9 cellular contexts compared by ENCODE assay signal in the genomic region with DNA sequence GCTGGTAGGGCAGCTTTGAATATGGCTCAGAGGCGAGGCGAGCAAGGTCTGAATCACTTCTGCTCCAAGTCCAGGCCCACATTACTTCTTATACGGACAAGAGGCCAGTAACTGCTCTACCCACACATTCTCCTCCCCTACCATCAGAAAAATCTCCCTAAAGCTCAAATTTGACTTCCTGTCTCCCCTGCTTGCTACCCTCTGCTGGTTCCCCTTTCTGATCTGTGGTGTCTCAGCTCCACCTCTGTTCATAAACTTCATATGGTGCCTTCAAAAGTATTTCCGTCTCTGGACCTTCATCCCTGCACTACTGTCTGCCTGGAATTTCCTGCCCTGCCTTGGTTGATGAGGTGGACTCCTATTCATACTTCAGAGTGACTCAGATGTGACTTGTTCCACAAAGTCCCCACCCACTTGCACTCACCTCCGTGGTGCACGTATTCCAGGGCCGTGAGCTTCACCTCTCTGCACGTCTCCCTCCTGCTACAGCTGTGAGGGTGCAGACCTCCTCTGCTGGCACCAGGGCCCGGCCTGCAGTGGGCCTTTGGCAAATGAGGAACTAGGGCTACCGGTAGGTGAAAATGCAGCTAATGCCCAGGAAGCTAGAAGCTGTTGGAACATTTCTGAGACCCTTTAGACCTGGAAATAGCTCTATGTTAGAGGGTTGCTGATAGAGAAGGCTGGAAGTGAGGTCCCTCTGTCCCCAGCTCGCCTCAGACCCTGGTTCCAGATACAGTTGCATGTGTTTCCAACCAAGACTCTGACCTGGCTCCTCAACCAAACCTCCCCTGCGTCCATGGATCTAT. TPM values are rescaled to one million over a fixed set of nuclear protein-coding genes. Genes with fewer than 3 reads are reported as not detected.
DNase-seq lines count a peak whose midpoint lies in the region; ATAC-seq and TF ChIP-seq lines count a peak whose summit lies in the region.
"Had no signal": no experiment of that assay in that cellular context is flagged by ENCODE, and none has a peak within 500 bp of the region (broad histone marks: within the 10 kb centered on the region; RNA-seq: fewer than 3 reads in every experiment).

No MANE protein-coding gene starts in this region.

- peak overlapping the region; percentile 53 for H3K4me3 Mint-ChIP-seq in stimulated activated effector memory CD8-positive, alpha-beta T cell treated with anti-CD3 and anti-CD28 coated beads, Interleukin-12 subunit alpha, Interleukin-12 subunit beta, amount 100 ng/mL, for 72 hours

- no TSS peak for BruUV-seq in PC-9 (replicated peaks; lab: Mats Ljungman, UMichigan)

- no peaks in the 10 kb centered on the region for H3K36me3 ChIP-seq in PC-9 (ENCODE audit: low read depth)
- H3K36me3 ChIP-seq in tibial nerve, result no peaks in the 10 kb centered on the region
- H3K36me3 ChIP-seq: heart right ventricle had no signal

- no peaks in the 10 kb centered on the region for H3K9me2 ChIP-seq in PC-9 (ENCODE audit: insufficient read depth)

- TF ChIP-seq EP300 in tibial nerve (IDR thresholded peaks at IDR 0.05), result no peak

- peaks cover 40% of the 10 kb centered on the region for H3F3A ChIP-seq in PC-9 (ENCODE audit: insufficient read depth, low read depth)

- peaks cover 52% of the 10 kb centered on the region for H3K4me1 ChIP-seq in PC-9 (replicated peaks; ENCODE audit: insufficient read depth)
- peaks cover 0 to 3% (median 0%) of the 10 kb centered on the region in 4 donors for H3K4me1 ChIP-seq in tibial nerve

- H3K9me3 ChIP-seq in PC-9 (ENCODE audit: insufficient read depth, low read depth) (no peaks in the 10 kb centered on the region), tibial nerve (no peaks in the 10 kb centered on the region)
- H3K9me3 ChIP-seq: heart right ventricle had no signal

- H3K79me2 ChIP-seq in PC-9 (ENCODE audit: low read depth), result no peaks in the 10 kb centered on the region

- peak; percentile 73 for ATAC-seq in GM18868 (IDR thresholded peaks at IDR 0.05; ENCODE audit: unreplicated experiment)
- ATAC-seq in HG02973 (IDR thresholded peaks at IDR 0.05; ENCODE audit: unreplicated experiment), result peak; percentile 60
- ATAC-seq in stimulated activated effector memory CD8-positive, alpha-beta T cell treated with anti-CD3 and anti-CD28 coated beads, Interleukin-12 subunit alpha, Interleukin-12 subunit beta, amount 100 ng/mL, for 72 hours, result peak; percentile 95

- DNase-seq in PC-9 (peak; percentile 84 to 98), kidney glomerular epithelial cell (lab: John Stamatoyannopoulos, UW) (peak; percentile 95), tibial nerve (ENCODE audit: low spot score in 2 of 2) (no peak), putamen (ENCODE audit: low spot score) (no peak)
- DNase-seq in activated T-cell treated with anti-CD3 and anti-CD28 coated beads, Interleukin-2, amount 50 U/mL, for 48 hours, result peak; percentile 81 to 85
- DNase-seq in stimulated activated effector memory CD8-positive, alpha-beta T cell treated with anti-CD3 and anti-CD28 coated beads, Interleukin-12 subunit alpha, Interleukin-12 subunit beta, amount 100 ng/mL, for 72 hours (ENCODE audit: low spot score in 2 of 2), result peak; percentile 38 to 76
- DNase-seq: heart right ventricle had no signal

- TF ChIP-seq CTCF in PC-9 (conservative IDR thresholded peaks at IDR 0.05) (no peak), tibial nerve (IDR thresholded peaks at IDR 0.05) (no peak)

- TF ChIP-seq POLR2A in tibial nerve (IDR thresholded peaks at IDR 0.05), result no peak

- no peaks in the 10 kb centered on the region for H3K27me3 ChIP-seq in PC-9 (ENCODE audit: insufficient read depth, low read depth)
- H3K27me3 ChIP-seq in tibial nerve, result no peaks in the 10 kb centered on the region
- H3K27me3 ChIP-seq: heart right ventricle had no signal

- WGBS in tibial nerve, 2 donors, result 66 to 68% methylated on average over 12 of the region's 12 CpGs

- H3K27ac Mint-ChIP-seq in stimulated activated effector memory CD8-positive, alpha-beta T cell treated with anti-CD3 and anti-CD28 coated beads, Interleukin-12 subunit alpha, Interleukin-12 subunit beta, amount 100 ng/mL, for 72 hours, result peak overlapping the region; percentile 91

- peaks cover 54% of the 10 kb centered on the region for H3K4me1 Mint-ChIP-seq in stimulated activated effector memory CD8-positive, alpha-beta T cell treated with anti-CD3 and anti-CD28 coated beads, Interleukin-12 subunit alpha, Interleukin-12 subunit beta, amount 100 ng/mL, for 72 hours

- H3K4me3 ChIP-seq in PC-9 (peak overlapping the region; percentile 27; the same call in 1 of the 2 replicates), tibial nerve (no peak overlapping the region)
- H3K4me3 ChIP-seq: heart right ventricle had no signal

- CTCF ChIA-PET in PC-9 (lab: Charles Lee), result interaction anchor here (0.5 to 1.8 kb wide), 6 partner anchors 11 to 366 kb away, joined by 3 to 5 read pairs (median 4); no protein-coding TSS in a partner anchor

- no peaks in the 10 kb centered on the region for H4K20me1 ChIP-seq in PC-9 (ENCODE audit: insufficient read depth)

- 0 out of 2 replicates have a peak overlapping the region, but pooled peaks have one; percentile 13 for H2AFZ ChIP-seq in PC-9

- intact Hi-C loops in PC-9 (cut with micrococcal nuclease; ENCODE audit: unreplicated experiment), result loop anchor here (1.0 kb wide), 1 partner anchor 12 kb away; no protein-coding TSS in a partner anchor

- peak overlapping the region; percentile 94 for H3K27ac ChIP-seq in PC-9
- peak overlapping the region in 1 of 4 donors; percentile 70 for H3K27ac ChIP-seq in tibial nerve

- no peaks in the 10 kb centered on the region for H3K9me3 Mint-ChIP-seq in stimulated activated effector memory CD8-positive, alpha-beta T cell treated with anti-CD3 and anti-CD28 coated beads, Interleukin-12 subunit alpha, Interleukin-12 subunit beta, amount 100 ng/mL, for 72 hours

- peak overlapping the region; percentile 74 for H3K4me2 ChIP-seq in PC-9

- peaks cover 22% of the 10 kb centered on the region for H3K36me3 Mint-ChIP-seq in stimulated activated effector memory CD8-positive, alpha-beta T cell treated with anti-CD3 and anti-CD28 coated beads, Interleukin-12 subunit alpha, Interleukin-12 subunit beta, amount 100 ng/mL, for 72 hours

- POLR2A ChIA-PET in PC-9 (lab: Charles Lee; ENCODE audit: unreplicated experiment), result interaction anchor here (0.5 to 1.6 kb wide), 10 partner anchors 12 to 681 kb away, joined by 3 to 30 read pairs (median 9); partner anchors contain the start of gene RETSAT

RNA-seq across cellular contexts. Expression of gene KCMF1, which starts 24.6 kb away (rescaled TPM):
- 95.3 and 97.8 TPM in 2 replicates for total RNA-seq in PC-9 (2021)
- 10 to 100 TPM; 22.9 to 35.1 (median 29.7) TPM for total RNA-seq in tibial nerve

RNA-seq across cellular contexts. Expression of gene TMSB10, which starts 41.0 kb away (rescaled TPM):
- 1,668 and 1,769 TPM in 2 replicates for total RNA-seq in PC-9 (2021)
- 1,000 to 10,000 TPM; 5,005 to 6,715 (median 5,816) TPM for total RNA-seq in tibial nerve

Comparison
In these comparisons a context has a peak if more than half of its experiments do, and no peak if none do; other contexts are left out.
1. DNase-seq: peak in PC-9 (2 of 2), activated T-cell treated with anti-CD3 and anti-CD28 coated beads, Interleukin-2, amount 50 U/mL, for 48 hours (2 of 2), kidney glomerular epithelial cell (single experiment) and stimulated activated effector memory CD8-positive, alpha-beta T cell treated with anti-CD3 and anti-CD28 coated beads, Interleukin-12 subunit alpha, Interleukin-12 subunit beta, amount 100 ng/mL, for 72 hours (2 of 2); none in tibial nerve (0 of 2) and putamen (single experiment).
2. Peak in every context shown above with its lines, with median percentiles within 50 percentile points of each other: ATAC-seq.